ENCODE assay signal across 8 cellular contexts in the genomic region with DNA sequence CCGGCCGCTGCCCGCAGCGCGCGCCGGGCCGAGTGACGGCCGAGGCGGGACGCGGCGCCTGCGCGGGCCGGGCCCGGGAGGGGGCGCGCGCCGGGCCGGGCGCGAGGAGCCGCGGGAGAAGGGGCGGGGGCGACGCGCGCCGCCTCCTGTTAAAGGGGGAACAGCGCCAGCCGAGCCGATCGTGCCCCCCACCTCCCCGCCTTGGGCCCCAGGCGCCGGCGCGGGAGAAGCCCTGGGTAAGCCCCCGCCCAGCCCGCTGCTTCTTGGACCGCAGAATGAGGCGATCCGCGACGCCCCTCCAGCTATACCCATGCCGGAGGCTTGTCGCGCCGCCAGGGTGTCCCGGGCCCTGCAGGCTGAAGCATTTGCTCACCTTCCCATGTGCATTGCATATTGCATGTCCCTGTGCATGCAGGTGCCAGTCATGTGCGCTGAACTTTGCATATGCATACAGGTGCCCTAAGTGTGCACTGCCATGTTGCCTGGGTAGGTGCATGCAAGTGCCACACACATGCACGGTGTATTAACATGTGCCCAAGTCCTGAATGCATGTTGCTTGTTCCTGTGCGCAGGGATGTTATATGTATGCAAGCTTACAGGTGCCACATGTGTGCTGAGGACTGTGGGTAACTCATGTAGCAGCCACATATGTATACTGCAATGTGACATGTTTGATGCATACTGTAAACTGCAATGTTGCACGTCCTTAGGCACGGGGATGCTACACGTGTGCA. TPM values are rescaled to one million over a fixed set of nuclear protein-coding genes. Genes with fewer than 3 reads are reported as not detected.
DNase-seq lines count a peak whose midpoint lies in the region; ATAC-seq, FAIRE-seq and TF ChIP-seq lines count a peak whose summit lies in the region.

A gene with protein sequence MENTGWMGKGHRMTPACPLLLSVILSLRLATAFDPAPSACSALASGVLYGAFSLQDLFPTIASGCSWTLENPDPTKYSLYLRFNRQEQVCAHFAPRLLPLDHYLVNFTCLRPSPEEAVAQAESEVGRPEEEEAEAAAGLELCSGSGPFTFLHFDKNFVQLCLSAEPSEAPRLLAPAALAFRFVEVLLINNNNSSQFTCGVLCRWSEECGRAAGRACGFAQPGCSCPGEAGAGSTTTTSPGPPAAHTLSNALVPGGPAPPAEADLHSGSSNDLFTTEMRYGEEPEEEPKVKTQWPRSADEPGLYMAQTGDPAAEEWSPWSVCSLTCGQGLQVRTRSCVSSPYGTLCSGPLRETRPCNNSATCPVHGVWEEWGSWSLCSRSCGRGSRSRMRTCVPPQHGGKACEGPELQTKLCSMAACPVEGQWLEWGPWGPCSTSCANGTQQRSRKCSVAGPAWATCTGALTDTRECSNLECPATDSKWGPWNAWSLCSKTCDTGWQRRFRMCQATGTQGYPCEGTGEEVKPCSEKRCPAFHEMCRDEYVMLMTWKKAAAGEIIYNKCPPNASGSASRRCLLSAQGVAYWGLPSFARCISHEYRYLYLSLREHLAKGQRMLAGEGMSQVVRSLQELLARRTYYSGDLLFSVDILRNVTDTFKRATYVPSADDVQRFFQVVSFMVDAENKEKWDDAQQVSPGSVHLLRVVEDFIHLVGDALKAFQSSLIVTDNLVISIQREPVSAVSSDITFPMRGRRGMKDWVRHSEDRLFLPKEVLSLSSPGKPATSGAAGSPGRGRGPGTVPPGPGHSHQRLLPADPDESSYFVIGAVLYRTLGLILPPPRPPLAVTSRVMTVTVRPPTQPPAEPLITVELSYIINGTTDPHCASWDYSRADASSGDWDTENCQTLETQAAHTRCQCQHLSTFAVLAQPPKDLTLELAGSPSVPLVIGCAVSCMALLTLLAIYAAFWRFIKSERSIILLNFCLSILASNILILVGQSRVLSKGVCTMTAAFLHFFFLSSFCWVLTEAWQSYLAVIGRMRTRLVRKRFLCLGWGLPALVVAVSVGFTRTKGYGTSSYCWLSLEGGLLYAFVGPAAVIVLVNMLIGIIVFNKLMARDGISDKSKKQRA (N-terminal part only) (minus strand): TSS at position 34 of the 734 bp plus-strand sequence. CDS start 7,119 bp downstream, outside the sequence.

- H3K4me2 ChIP-seq in K562 (ENCODE audit: insufficient read depth, low read length), result peak within 1 kb of the TSS; percentile 66

- TF ChIP-seq POLR2A in K562 (conservative IDR thresholded peaks at IDR 0.05), result no peak

- peak within 1 kb of the TSS in 1 of 2 experiments; percentile 47; a peak in 1 of 4 replicates for H3K9ac ChIP-seq in K562 (ENCODE audit: insufficient read depth in 1 of 2, low read depth in 2 of 2, low read length in 2 of 2)

- H2AFZ ChIP-seq in K562 (ENCODE audit: low read depth, low read length), result peak within 1 kb of the TSS; percentile 58; the same call in 1 of the 2 replicates

- FAIRE-seq in K562 (lab: Jason Lieb, UNC), result no peak

- no peaks in the 10 kb centered on the region for H3K36me3 Mint-ChIP-seq in immature natural killer cell

- 6% methylated on average over 35 of the region's 60 CpGs for WGBS in K562 (ENCODE audit: insufficient coverage, low coverage, missing lambda C conversion rate)

- TF ChIP-seq EP300 in K562 (IDR thresholded peaks at IDR 0.05; ENCODE audit: low read length), result no peak

- peaks cover 41 to 69% of the 10 kb centered on the region in 2 experiments for H3K27me3 ChIP-seq in K562 (ENCODE audit: control insufficient read depth in 2 of 2, insufficient read depth in 2 of 2, low read length in 2 of 2)

- BruUV-seq in K562 (replicated peaks; lab: Mats Ljungman, UMichigan), result no TSS peak

- H3K9me3 ChIP-seq in K562 (replicated peaks; ENCODE audit: control insufficient read depth, insufficient read depth, low read depth, low read length), result no peaks in the 10 kb centered on the region

- H3K79me2 ChIP-seq in K562 (ENCODE audit: control insufficient read depth, insufficient read depth, low read length), result no peaks in the 10 kb centered on the region

- no peak for TF ChIP-seq RAD21 in K562 (CRISPR knock-in tag; conservative IDR thresholded peaks at IDR 0.05 in 1 of 2, IDR thresholded peaks at IDR 0.05 in 1 of 2)

- no peak within 1 kb of the TSS; the same call in 2 of the 3 replicates for H3K27ac ChIP-seq in K562 (ENCODE audit: extremely low read depth, low read depth, low read length)
- H3K27ac ChIP-seq in temporal lobe (ENCODE audit: low read depth, low read length), result peak within 1 kb of the TSS; percentile 30

- peak in 1 of 3 experiments; percentile 36; a peak in 2 of 6 replicates for TF ChIP-seq CTCF in K562 (IDR thresholded peaks at IDR 0.05 in 2 of 3, conservative IDR thresholded peaks at IDR 0.05 in 1 of 3; ENCODE audit: insufficient read depth in 2 of 3, low read depth in 1 of 3, low read length in 3 of 3)

- H3K4me3 ChIP-seq in K562, result peak within 1 kb of the TSS; percentile 36

- CTCF ChIA-PET in K562 (lab: Yijun Ruan, JAX; ENCODE audit: low intra/inter-chr PET ratio), result interaction anchor here (0.6 to 2.1 kb wide), 6 partner anchors 25 to 302 kb away, joined by 4 to 48 read pairs (median 6); no protein-coding TSS in a partner anchor

- peak within 1 kb of the TSS; percentile 83 to 90 (median 87) for H3K4me3 Mint-ChIP-seq in immature natural killer cell

- H3K27me3 Mint-ChIP-seq in immature natural killer cell (ENCODE audit: low read depth in 3 of 3), result peaks cover 0 to 8% (median 7%) of the 10 kb centered on the region in 3 donors

- H4K20me1 ChIP-seq in K562 (replicated peaks; ENCODE audit: control insufficient read depth, insufficient read depth, low read length), result peaks cover 50% of the 10 kb centered on the region

- peak; percentile 59 for ATAC-seq in K562
- no peak for ATAC-seq in GM21737 (IDR thresholded peaks at IDR 0.05; ENCODE audit: unreplicated experiment)

- peaks cover 20 to 36% of the 10 kb centered on the region in 2 experiments for H3K4me1 ChIP-seq in K562 (replicated peaks in 1 of 2; ENCODE audit: control insufficient read depth in 2 of 2, insufficient read depth in 2 of 2, low read length in 2 of 2)

- no peaks in the 10 kb centered on the region for H3K36me3 ChIP-seq in K562 (ENCODE audit: control insufficient read depth, insufficient read depth, low read length)

- H3K9me1 ChIP-seq in K562 (ENCODE audit: control insufficient read depth, insufficient read depth, low read length), result no peaks in the 10 kb centered on the region

- POLR2A ChIA-PET in K562 (lab: Yijun Ruan, JAX), result no interaction called here

- intact Hi-C loops in K562 (cut with micrococcal nuclease), result loop anchor here (1.0 kb wide), 1 partner anchor 25 kb away; no protein-coding TSS in a partner anchor

- no peaks in the 10 kb centered on the region for H3K9me3 Mint-ChIP-seq in immature natural killer cell

- peak; percentile 48 for DNase-seq in NCI-H146 (lab: John Stamatoyannopoulos, UW)
- DNase-seq in NCI-H146 treated with DMSO at 0.1 percent for 48 hours (lab: John Stamatoyannopoulos, UW; ENCODE audit: unreplicated experiment), result no peak
- peak; percentile 79 for DNase-seq in NCI-H345 (lab: John Stamatoyannopoulos, UW)
- DNase-seq in K562 (ENCODE audit: extremely low read depth in 1 of 4, low spot score in 3 of 4), result peak in 3 of 4 experiments; percentile 74 to 89 (median 88)
- peak in 1 of 3 donors; percentile 28 for DNase-seq in immature natural killer cell
- no peak for DNase-seq in NCI-H2107 treated with DMSO at 0.1 percent for 48 hours (lab: John Stamatoyannopoulos, UW; ENCODE audit: unreplicated experiment)

- H3K4me1 Mint-ChIP-seq in immature natural killer cell, result peaks cover 36 to 39% of the 10 kb centered on the region in 2 donors

- in situ Hi-C loops in K562 (cut with MboI), result no loop called here

- peak within 1 kb of the TSS in 3 of 6 donors; percentile 21 to 66 (median 55) for H3K27ac Mint-ChIP-seq in immature natural killer cell

TF ChIP-seq in K562, 482 proteins besides CTCF, POLR2A, EP300 and RAD21 (continues in another document):
- no peak for TF ChIP-seq SMAD3 (CRISPR knock-in tag; conservative IDR thresholded peaks at IDR 0.05)
- no peak for TF ChIP-seq NFIX (CRISPR knock-in tag; IDR thresholded peaks at IDR 0.05; ENCODE audit: low read depth)
- TF ChIP-seq, protein P1, sequence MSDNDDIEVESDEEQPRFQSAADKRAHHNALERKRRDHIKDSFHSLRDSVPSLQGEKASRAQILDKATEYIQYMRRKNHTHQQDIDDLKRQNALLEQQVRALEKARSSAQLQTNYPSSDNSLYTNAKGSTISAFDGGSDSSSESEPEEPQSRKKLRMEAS (CRISPR knock-in tag; IDR thresholded peaks at IDR 0.05), result peak; percentile 43
- no peak for TF ChIP-seq DPF2 (IDR thresholded peaks at IDR 0.05)
- TF ChIP-seq SRSF1 (IDR thresholded peaks at IDR 0.05; ENCODE audit: low read depth, low read length), result no peak
- no peak for TF ChIP-seq CHD4 (IDR thresholded peaks at IDR 0.05; ENCODE audit: insufficient read depth, insufficient replicate concordance, low read depth, low read length, poor library complexity, severe bottlenecking)

RNA-seq across cellular contexts. Expression of the gene that starts here (rescaled TPM):
- total RNA-seq in K562 (2011; cell fraction: chromatin; rRNA removed; ENCODE audit: low replicate concordance), result 0.42 and 2.8 TPM in 2 replicates
- total RNA-seq in K562 (2011; cell fraction: nucleolus; rRNA removed), result 1.2 and 2.5 TPM in 2 replicates
- total RNA-seq in K562 (2011; cell fraction: nucleoplasm; rRNA removed), result 0.31 and 0.44 TPM in 2 replicates
- total RNA-seq in K562 (2014; rRNA removed) (0.23 and 0.33 TPM in 2 replicates), K562 (2014; rRNA removed; fragmentation: Illumina TruSeq; extraction: Trizol) (0.04 TPM in 1 of 2 replicates, not detected in the other), K562 (2015; rRNA removed; fragmentation: Illumina TruSeq; extraction: Trizol) (0.22 and 0.23 TPM in 2 replicates), K562 (2021) (0.22 and 0.34 TPM in 2 replicates), temporal lobe (60.2 TPM)
- polyA plus RNA-seq in K562 (2011; rRNA removed) (0.14 and 0.38 TPM in 2 replicates), K562 (2014; fragmentation: Illumina TruSeq; extraction: Trizol) (0.07 and 0.11 TPM in 2 replicates), K562 (2014; fragmentation: Nextera tagmentation; extraction: Ambion mirVana) (not detected), K562 (2014; rRNA removed) (0.18 and 0.20 TPM in 2 replicates), immature natural killer cell (1 to 10 TPM in 1 of 3 donors, under 1 TPM in 1, not detected in 1; 0.36 to 2.1 TPM)
- 0.27 and 0.35 TPM in 2 replicates for polyA plus RNA-seq in K562 (2011; cell fraction: cytosol; rRNA removed)
- 2.0 and 3.4 TPM in 2 replicates for polyA plus RNA-seq in K562 (2011; cell fraction: nucleus; rRNA removed)
- polyA plus RNA-seq in K562 (2012), result 0.17 and 0.54 TPM in 2 replicates
- 0.09 and 0.53 TPM in 2 replicates for polyA minus RNA-seq in K562 (2011; rRNA and poly(A)+ RNA removed)
- polyA minus RNA-seq in K562 (2011; cell fraction: cytosol; rRNA and poly(A)+ RNA removed), result 1.2 TPM in 1 of 2 replicates, not detected in the other
- 0.67 and 1.7 TPM in 2 replicates for polyA minus RNA-seq in K562 (2011; cell fraction: nucleus; rRNA and poly(A)+ RNA removed)

Comparison
In these comparisons a context has a peak if more than half of its experiments do, and no peak if none do; other contexts are left out.
1. RNA of the gene that starts here (total RNA-seq): 60.2 TPM in temporal lobe (single experiment); 0.04 to 2.8 TPM in K562; every median in the first group is over 10 times any median in the second.
2. DNase-seq: peak in NCI-H146 (single experiment), NCI-H345 (single experiment) and K562 (3 of 4); none in NCI-H146 treated with DMSO at 0.1 percent for 48 hours (single experiment) and NCI-H2107 treated with DMSO at 0.1 percent for 48 hours (single experiment).